Comparison of ENCODE assay signal across 37 cellular contexts in genomic region chr4:131339137-131339536, GRCh38.
"Had no signal": no experiment of that assay in that cellular context is flagged by ENCODE, and none has a peak within 500 bp of the region (broad histone marks: within the 10 kb centered on the region; RNA-seq: fewer than 3 reads in every experiment).

No MANE protein-coding gene starts in this region.

- H3K4me1 ChIP-seq: ascending aorta, colonic mucosa, Peyer's patch, SJSA1 had no signal

- H3K27me3 Mint-ChIP-seq: activated B cell treated with CpG ODN at 0.5 μM for 24 hours; activated CD4-positive, alpha-beta memory T cell treated with anti-CD3 and anti-CD28 coated beads for 36 hours; activated naive CD4-positive, alpha-beta T cell treated with anti-CD3 and anti-CD28 coated beads, Interleukin-2, amount 50 U/mL, for 24 hours; activated naive CD8-positive, alpha-beta T cell treated with anti-CD3 and anti-CD28 coated beads, Interleukin-2, amount 10 ng/mL, durations not matched to agents 7 days and 5 days; central memory CD8-positive, alpha-beta T cell had no signal

- H3K4me3 ChIP-seq: ascending aorta, cardiac muscle cell, colonic mucosa, MG63, Peyer's patch, SJSA1 had no signal

- H3K27ac Mint-ChIP-seq: activated B cell treated with CpG ODN at 0.5 μM for 24 hours; activated CD4-positive, alpha-beta memory T cell treated with anti-CD3 and anti-CD28 coated beads for 36 hours; activated naive CD4-positive, alpha-beta T cell treated with anti-CD3 and anti-CD28 coated beads, Interleukin-2, amount 50 U/mL, for 24 hours; activated naive CD8-positive, alpha-beta T cell treated with anti-CD3 and anti-CD28 coated beads, Interleukin-2, amount 10 ng/mL, durations not matched to agents 7 days and 5 days; T-helper 1 cell treated with Interleukin-12 subunit alpha and Interleukin-12 subunit beta and Interleukin-4 antibody, amounts not matched to agents 30 μg/mL and 1 μg/mL, for 36 hours; T-helper 2 cell treated with Interferon-gamma antibody and Interleukin-4, amounts not matched to agents 5 μg/mL and 100 μg/mL, for 36 hours had no signal

- H3K9ac ChIP-seq: SK-N-SH had no signal

- H3K9me3 Mint-ChIP-seq: activated B cell treated with CpG ODN at 0.5 μM for 24 hours; activated CD4-positive, alpha-beta memory T cell treated with anti-CD3 and anti-CD28 coated beads for 36 hours; activated naive CD8-positive, alpha-beta T cell treated with anti-CD3 and anti-CD28 coated beads, Interleukin-2, amount 10 ng/mL, durations not matched to agents 7 days and 5 days; activated T-cell treated with anti-CD3 and anti-CD28 coated beads, Interleukin-2, amount 50 U/mL, for 4 hours; T-helper 2 cell treated with Interferon-gamma antibody and Interleukin-4, amounts not matched to agents 5 μg/mL and 100 μg/mL, for 36 hours had no signal

- H3K4me2 ChIP-seq: SK-N-SH had no signal

- H3K4me1 Mint-ChIP-seq: activated B cell treated with CpG ODN at 0.5 μM for 24 hours; activated naive CD4-positive, alpha-beta T cell treated with anti-CD3 and anti-CD28 coated beads, Interleukin-2, amount 50 U/mL, for 24 hours; activated naive CD8-positive, alpha-beta T cell treated with anti-CD3 and anti-CD28 coated beads, Interleukin-2, amount 10 ng/mL, durations not matched to agents 7 days and 5 days; central memory CD8-positive, alpha-beta T cell had no signal

- H3K9me3 ChIP-seq: ascending aorta, colonic mucosa, MG63, Peyer's patch, SK-N-SH had no signal

- ATAC-seq: activated T-cell treated with anti-CD3 and anti-CD28 coated beads, Interleukin-2, amount 50 U/mL, for 4 hours; PC-3 had no signal

- H3K36me3 Mint-ChIP-seq: activated CD4-positive, alpha-beta memory T cell treated with anti-CD3 and anti-CD28 coated beads for 36 hours; activated naive CD4-positive, alpha-beta T cell treated with anti-CD3 and anti-CD28 coated beads, Interleukin-2, amount 50 U/mL, for 24 hours; activated naive CD8-positive, alpha-beta T cell treated with anti-CD3 and anti-CD28 coated beads, Interleukin-2, amount 10 ng/mL, durations not matched to agents 7 days and 5 days had no signal

- H3K36me3 ChIP-seq: ascending aorta, cardiac muscle cell, colonic mucosa, MG63, Peyer's patch, SJSA1 had no signal

- H3K27me3 ChIP-seq: ascending aorta, cardiac muscle cell, colonic mucosa, MG63, Peyer's patch, SJSA1 had no signal

- H3K9me2 ChIP-seq: SK-N-SH had no signal

- DNase-seq: activated B cell treated with CpG ODN at 0.5 μM for 24 hours; activated CD4-positive, alpha-beta memory T cell treated with anti-CD3 and anti-CD28 coated beads for 36 hours; activated CD4-positive, alpha-beta T cell treated with anti-CD3 and anti-CD28 coated beads for 4 hours; activated CD4-positive, alpha-beta T cell treated with anti-CD3 and anti-CD28 coated beads, Interleukin-2, amount 50 U/mL, for 1 hour; activated CD4-positive, CD25-positive, alpha-beta regulatory T cell treated with anti-CD3 and anti-CD28 coated beads, Interleukin-2, amount 50 U/mL, for 72 hours; activated CD8-positive, alpha-beta memory T cell treated with anti-CD3 and anti-CD28 coated beads, Interleukin-2, amount 50 U/mL, for 4 hours; activated effector memory CD4-positive, alpha-beta T cell treated with Interleukin-2 at 50 U/mL for 16 hours; activated naive CD4-positive, alpha-beta T cell; activated naive CD8-positive, alpha-beta T cell treated with anti-CD3 and anti-CD28 coated beads, Interleukin-2, amount 10 ng/mL, durations not matched to agents 7 days and 5 days; activated T-cell treated with anti-CD3 and anti-CD28 coated beads for 4 hours; activated T-cell treated with anti-CD3 and anti-CD28 coated beads, Interleukin-2, amount 50 U/mL, for 4 hours; amygdala; colonic mucosa; MG63; NCI-H1048; NCI-H1105 treated with DMSO at 0.1 percent for 48 hours; NCI-H1436 treated with DMSO at 0.1 percent for 48 hours; NCI-H1694 treated with DMSO at 0.1 percent for 48 hours; NCI-H2029; NCI-H2107; NCI-H2171; NCI-H510A; NCI-H526; NCI-H748 treated with DMSO at 0.1 percent for 48 hours; PC-3; Peyer's patch; RPMI8226; SHP77 treated with DMSO at 0.1 percent for 48 hours; SK-N-SH had no signal

- H3K4me3 Mint-ChIP-seq: activated B cell treated with CpG ODN at 0.5 μM for 24 hours; activated CD4-positive, alpha-beta memory T cell treated with anti-CD3 and anti-CD28 coated beads for 36 hours; activated naive CD4-positive, alpha-beta T cell treated with anti-CD3 and anti-CD28 coated beads, Interleukin-2, amount 50 U/mL, for 24 hours; activated naive CD8-positive, alpha-beta T cell treated with anti-CD3 and anti-CD28 coated beads, Interleukin-2, amount 10 ng/mL, durations not matched to agents 7 days and 5 days; activated T-cell treated with anti-CD3 and anti-CD28 coated beads, Interleukin-2, amount 50 U/mL, for 4 hours; central memory CD8-positive, alpha-beta T cell; T-helper 1 cell treated with Interleukin-12 subunit alpha and Interleukin-12 subunit beta and Interleukin-4 antibody, amounts not matched to agents 30 μg/mL and 1 μg/mL, for 36 hours; T-helper 2 cell treated with Interferon-gamma antibody and Interleukin-4, amounts not matched to agents 5 μg/mL and 100 μg/mL, for 36 hours had no signal

- H3K27ac ChIP-seq: ascending aorta, cardiac muscle cell, colonic mucosa, Peyer's patch, SJSA1, VCaP had no signal
